ENCODE assay signal across 13 cellular contexts in the genomic region with DNA sequence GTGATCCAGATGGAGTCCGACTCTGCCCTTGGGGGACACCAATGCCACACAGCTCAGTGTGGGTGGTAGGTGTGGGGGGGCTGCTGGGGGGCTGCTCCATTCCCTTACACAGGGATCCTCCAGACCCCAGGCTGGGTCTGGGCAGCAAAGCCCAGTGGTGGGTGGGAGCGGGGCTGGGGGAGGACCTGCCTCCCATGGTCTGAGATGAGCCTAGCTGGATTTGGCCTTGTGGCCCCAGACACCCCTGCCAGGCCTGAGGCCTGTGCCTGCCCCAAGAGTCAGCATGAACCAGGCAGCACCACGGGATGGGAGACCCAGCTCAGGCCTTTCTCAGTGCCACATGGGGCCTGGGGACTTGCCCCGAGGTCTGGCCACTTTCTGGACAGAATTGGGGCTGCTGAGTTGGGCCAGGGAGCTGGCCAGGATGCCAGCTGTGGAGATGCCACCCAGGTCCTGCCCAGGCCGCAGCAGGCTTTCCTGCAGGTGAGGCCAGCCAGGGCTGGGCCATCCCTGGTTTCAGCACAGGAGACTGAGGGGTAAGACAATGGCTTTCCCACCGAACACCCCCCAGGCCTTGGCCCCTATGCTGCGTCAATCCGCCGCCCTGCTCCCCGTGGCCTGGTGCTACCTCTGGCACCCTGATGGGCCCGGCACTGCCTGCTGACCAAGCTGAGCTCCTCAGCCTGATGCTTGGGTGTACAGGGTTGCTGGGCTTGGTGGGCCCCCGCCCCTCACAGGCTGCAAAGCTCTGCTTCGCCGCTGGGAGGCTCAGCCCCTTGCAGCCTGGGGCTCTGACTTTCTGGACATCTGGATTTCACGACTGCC. TPM values are rescaled to one million over a fixed set of nuclear protein-coding genes. Genes with fewer than 3 reads are reported as not detected.
DNase-seq lines count a peak whose midpoint lies in the region; ATAC-seq and TF ChIP-seq lines count a peak whose summit lies in the region.
"Had no signal": no experiment of that assay in that cellular context is flagged by ENCODE, and none has a peak within 500 bp of the region (broad histone marks: within the 10 kb centered on the region; RNA-seq: fewer than 3 reads in every experiment).

No MANE protein-coding gene starts in this region.

- TF ChIP-seq CTCF in chondrocyte (IDR thresholded peaks at IDR 0.05) (peak; percentile 70), right lobe of liver (IDR thresholded peaks at IDR 0.05) (no peak)

- H3K4me3 Mint-ChIP-seq in chondrocyte (ENCODE audit: unreplicated experiment) = no peak overlapping the region

- H3K36me3 ChIP-seq in right lobe of liver = no peaks in the 10 kb centered on the region

- no peaks in the 10 kb centered on the region for H3K27me3 ChIP-seq in right lobe of liver
- H3K27me3 ChIP-seq: upper lobe of left lung had no signal

- H3K27ac ChIP-seq in right lobe of liver = peak overlapping the region; percentile 38 to 62 (median 50)
- H3K27ac ChIP-seq: upper lobe of left lung had no signal

- H3K36me3 Mint-ChIP-seq in chondrocyte (ENCODE audit: low read depth) = no peaks in the 10 kb centered on the region

- H3K4me1 ChIP-seq in right lobe of liver = peaks cover 0 to 96% (median 47%) of the 10 kb centered on the region in 4 donors

- POLR2A ChIA-PET in HEK293T (lab: Yijun Ruan, JAX) = no interaction called here

- DNase-seq in 8988T = peak; percentile 96
- peak; percentile 66 for DNase-seq in HEK293T (ENCODE audit: extremely low spot score)
- peak; percentile 89 for DNase-seq in chondrocyte (ENCODE audit: low spot score)
- DNase-seq in right lobe of liver = peak in 2 of 3 donors; percentile 21 to 53
- DNase-seq in activated CD4-positive, alpha-beta T cell treated with anti-CD3 and anti-CD28 coated beads, Interleukin-2, amount 50 U/mL, for 1 hour = no peak
- DNase-seq in NCI-H1417 (lab: John Stamatoyannopoulos, UW) = no peak
- no peak for DNase-seq in HuH-7.5 (ENCODE audit: low spot score)
- DNase-seq: activated T-cell treated with anti-CD3 and anti-CD28 coated beads for 4 hours, C1 segment of cervical spinal cord, KG1, NCI-H1930 had no signal

- no peaks in the 10 kb centered on the region for H3K9me3 Mint-ChIP-seq in chondrocyte (ENCODE audit: low read depth)

- H3K27me3 Mint-ChIP-seq in chondrocyte (ENCODE audit: low read depth) = no peaks in the 10 kb centered on the region

- no CpG with 5 or more reads among the region's 15 CpGs for WGBS in right lobe of liver (ENCODE audit: insufficient coverage, low coverage, low lambda C conversion rate, missing lambda C conversion rate)

- H3K27ac Mint-ChIP-seq in chondrocyte (ENCODE audit: unreplicated experiment) = no peak overlapping the region

- H3K4me1 Mint-ChIP-seq in chondrocyte (ENCODE audit: low read depth) = peaks cover 16% of the 10 kb centered on the region

- intact Hi-C loops in right lobe of liver (cut with DNase I) = no loop called here

- no peak overlapping the region for H3K4me3 ChIP-seq in right lobe of liver
- H3K4me3 ChIP-seq: upper lobe of left lung had no signal

- TF ChIP-seq POLR2A in right lobe of liver (IDR thresholded peaks at IDR 0.05) = no peak

- H3K9me3 ChIP-seq in right lobe of liver = no peaks in the 10 kb centered on the region
- H3K9me3 ChIP-seq: upper lobe of left lung had no signal

- ATAC-seq in right lobe of liver (no peak), GM18511 (IDR thresholded peaks at IDR 0.05; ENCODE audit: unreplicated experiment) (no peak)

- CTCF ChIA-PET in HEK293T (lab: Yijun Ruan, JAX) = interaction anchor here (0.5 to 1.1 kb wide), 5 partner anchors 12 to 702 kb away, joined by 3 to 4 read pairs (median 4); no protein-coding TSS in a partner anchor

TF ChIP-seq in HEK293T, 16 proteins besides CTCF, POLR2A, EP300 and RAD21:
- TF ChIP-seq SP1 (IDR thresholded peaks at IDR 0.05) (no peak), SUZ12 (IDR thresholded peaks at IDR 0.05) (no peak), BHLHE40 (IDR thresholded peaks at IDR 0.05; ENCODE audit: borderline replicate concordance) (no peak), HDGF (IDR thresholded peaks at IDR 0.05; ENCODE audit: borderline replicate concordance) (no peak), NFRKB (IDR thresholded peaks at IDR 0.05) (no peak), ELF4 (IDR thresholded peaks at IDR 0.05) (no peak), FOXA1 (IDR thresholded peaks at IDR 0.05) (no peak), FOXK2 (IDR thresholded peaks at IDR 0.05) (no peak)
- TF ChIP-seq, protein P1, sequence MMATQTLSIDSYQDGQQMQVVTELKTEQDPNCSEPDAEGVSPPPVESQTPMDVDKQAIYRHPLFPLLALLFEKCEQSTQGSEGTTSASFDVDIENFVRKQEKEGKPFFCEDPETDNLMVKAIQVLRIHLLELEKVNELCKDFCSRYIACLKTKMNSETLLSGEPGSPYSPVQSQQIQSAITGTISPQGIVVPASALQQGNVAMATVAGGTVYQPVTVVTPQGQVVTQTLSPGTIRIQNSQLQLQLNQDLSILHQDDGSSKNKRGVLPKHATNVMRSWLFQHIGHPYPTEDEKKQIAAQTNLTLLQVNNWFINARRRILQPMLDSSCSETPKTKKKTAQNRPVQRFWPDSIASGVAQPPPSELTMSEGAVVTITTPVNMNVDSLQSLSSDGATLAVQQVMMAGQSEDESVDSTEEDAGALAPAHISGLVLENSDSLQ (IDR thresholded peaks at IDR 0.05) = no peak

RNA-seq across cellular contexts. Expression of a gene that starts 24.2 kb away (rescaled TPM):
- 16.3 to 54.4 TPM (median 50.2 TPM) in 3 replicates for total RNA-seq in chondrocyte
- 10 to 100 TPM; 15.0 to 32.3 (median 27.1) TPM for total RNA-seq in right lobe of liver

Comparison
In these comparisons a context has a peak if more than half of its experiments do, and no peak if none do; other contexts are left out.
1. DNase-seq: peak in 8988T (single experiment), HEK293T (single experiment), chondrocyte (single experiment) and right lobe of liver (2 of 3); none in activated CD4-positive, alpha-beta T cell treated with anti-CD3 and anti-CD28 coated beads, Interleukin-2, amount 50 U/mL, for 1 hour (single experiment), NCI-H1417 (0 of 3) and HuH-7.5 (single experiment).